In the genomic region with DNA sequence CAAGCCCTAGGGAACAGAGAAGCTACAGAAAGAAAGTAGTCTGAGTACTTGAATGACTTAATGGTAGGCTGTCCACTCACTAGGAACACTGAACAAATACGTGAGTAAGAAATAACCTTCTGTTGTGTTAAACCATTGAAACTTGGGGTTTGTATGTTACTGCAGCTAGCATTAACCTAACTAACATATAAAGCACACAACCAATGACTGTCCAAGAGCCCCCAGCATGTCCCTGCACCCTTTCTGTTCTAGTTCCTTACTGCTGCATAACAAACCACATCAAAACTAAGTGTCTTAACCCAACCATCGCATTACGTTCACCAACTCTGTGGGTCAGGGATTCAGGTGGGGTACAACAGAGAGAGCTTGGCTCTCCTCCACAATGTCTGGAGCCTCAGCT, we compare ENCODE assay signal across 2 cellular contexts.
TF ChIP-seq lines count a peak whose summit lies in the region.

No MANE protein-coding gene starts in this region.

TF ChIP-seq in HepG2, 621 proteins besides CTCF, POLR2A, EP300 and RAD21:
- peak; percentile 95 for TF ChIP-seq ZNF12 (CRISPR knock-in tag; IDR thresholded peaks at IDR 0.05)
- TF ChIP-seq, protein P1, sequence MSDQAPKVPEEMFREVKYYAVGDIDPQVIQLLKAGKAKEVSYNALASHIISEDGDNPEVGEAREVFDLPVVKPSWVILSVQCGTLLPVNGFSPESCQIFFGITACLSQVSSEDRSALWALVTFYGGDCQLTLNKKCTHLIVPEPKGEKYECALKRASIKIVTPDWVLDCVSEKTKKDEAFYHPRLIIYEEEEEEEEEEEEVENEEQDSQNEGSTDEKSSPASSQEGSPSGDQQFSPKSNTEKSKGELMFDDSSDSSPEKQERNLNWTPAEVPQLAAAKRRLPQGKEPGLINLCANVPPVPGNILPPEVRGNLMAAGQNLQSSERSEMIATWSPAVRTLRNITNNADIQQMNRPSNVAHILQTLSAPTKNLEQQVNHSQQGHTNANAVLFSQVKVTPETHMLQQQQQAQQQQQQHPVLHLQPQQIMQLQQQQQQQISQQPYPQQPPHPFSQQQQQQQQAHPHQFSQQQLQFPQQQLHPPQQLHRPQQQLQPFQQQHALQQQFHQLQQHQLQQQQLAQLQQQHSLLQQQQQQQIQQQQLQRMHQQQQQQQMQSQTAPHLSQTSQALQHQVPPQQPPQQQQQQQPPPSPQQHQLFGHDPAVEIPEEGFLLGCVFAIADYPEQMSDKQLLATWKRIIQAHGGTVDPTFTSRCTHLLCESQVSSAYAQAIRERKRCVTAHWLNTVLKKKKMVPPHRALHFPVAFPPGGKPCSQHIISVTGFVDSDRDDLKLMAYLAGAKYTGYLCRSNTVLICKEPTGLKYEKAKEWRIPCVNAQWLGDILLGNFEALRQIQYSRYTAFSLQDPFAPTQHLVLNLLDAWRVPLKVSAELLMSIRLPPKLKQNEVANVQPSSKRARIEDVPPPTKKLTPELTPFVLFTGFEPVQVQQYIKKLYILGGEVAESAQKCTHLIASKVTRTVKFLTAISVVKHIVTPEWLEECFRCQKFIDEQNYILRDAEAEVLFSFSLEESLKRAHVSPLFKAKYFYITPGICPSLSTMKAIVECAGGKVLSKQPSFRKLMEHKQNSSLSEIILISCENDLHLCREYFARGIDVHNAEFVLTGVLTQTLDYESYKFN (CRISPR knock-in tag; conservative IDR thresholded peaks at IDR 0.05): no peak
- TF ChIP-seq, protein P2, sequence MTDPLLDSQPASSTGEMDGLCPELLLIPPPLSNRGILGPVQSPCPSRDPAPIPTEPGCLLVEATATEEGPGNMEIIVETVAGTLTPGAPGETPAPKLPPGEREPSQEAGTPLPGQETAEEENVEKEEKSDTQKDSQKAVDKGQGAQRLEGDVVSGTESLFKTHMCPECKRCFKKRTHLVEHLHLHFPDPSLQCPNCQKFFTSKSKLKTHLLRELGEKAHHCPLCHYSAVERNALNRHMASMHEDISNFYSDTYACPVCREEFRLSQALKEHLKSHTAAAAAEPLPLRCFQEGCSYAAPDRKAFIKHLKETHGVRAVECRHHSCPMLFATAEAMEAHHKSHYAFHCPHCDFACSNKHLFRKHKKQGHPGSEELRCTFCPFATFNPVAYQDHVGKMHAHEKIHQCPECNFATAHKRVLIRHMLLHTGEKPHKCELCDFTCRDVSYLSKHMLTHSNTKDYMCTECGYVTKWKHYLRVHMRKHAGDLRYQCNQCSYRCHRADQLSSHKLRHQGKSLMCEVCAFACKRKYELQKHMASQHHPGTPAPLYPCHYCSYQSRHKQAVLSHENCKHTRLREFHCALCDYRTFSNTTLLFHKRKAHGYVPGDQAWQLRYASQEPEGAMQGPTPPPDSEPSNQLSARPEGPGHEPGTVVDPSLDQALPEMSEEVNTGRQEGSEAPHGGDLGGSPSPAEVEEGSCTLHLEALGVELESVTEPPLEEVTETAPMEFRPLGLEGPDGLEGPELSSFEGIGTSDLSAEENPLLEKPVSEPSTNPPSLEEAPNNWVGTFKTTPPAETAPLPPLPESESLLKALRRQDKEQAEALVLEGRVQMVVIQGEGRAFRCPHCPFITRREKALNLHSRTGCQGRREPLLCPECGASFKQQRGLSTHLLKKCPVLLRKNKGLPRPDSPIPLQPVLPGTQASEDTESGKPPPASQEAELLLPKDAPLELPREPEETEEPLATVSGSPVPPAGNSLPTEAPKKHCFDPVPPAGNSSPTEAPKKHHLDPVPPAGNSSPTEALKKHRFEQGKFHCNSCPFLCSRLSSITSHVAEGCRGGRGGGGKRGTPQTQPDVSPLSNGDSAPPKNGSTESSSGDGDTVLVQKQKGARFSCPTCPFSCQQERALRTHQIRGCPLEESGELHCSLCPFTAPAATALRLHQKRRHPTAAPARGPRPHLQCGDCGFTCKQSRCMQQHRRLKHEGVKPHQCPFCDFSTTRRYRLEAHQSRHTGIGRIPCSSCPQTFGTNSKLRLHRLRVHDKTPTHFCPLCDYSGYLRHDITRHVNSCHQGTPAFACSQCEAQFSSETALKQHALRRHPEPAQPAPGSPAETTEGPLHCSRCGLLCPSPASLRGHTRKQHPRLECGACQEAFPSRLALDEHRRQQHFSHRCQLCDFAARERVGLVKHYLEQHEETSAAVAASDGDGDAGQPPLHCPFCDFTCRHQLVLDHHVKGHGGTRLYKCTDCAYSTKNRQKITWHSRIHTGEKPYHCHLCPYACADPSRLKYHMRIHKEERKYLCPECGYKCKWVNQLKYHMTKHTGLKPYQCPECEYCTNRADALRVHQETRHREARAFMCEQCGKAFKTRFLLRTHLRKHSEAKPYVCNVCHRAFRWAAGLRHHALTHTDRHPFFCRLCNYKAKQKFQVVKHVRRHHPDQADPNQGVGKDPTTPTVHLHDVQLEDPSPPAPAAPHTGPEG (CRISPR knock-in tag; IDR thresholded peaks at IDR 0.05): no peak

TF ChIP-seq in K562, 482 proteins besides CTCF, POLR2A, EP300 and RAD21:
- TF ChIP-seq RFX7 (CRISPR knock-in tag; IDR thresholded peaks at IDR 0.05): no peak
- TF ChIP-seq ILF3 (IDR thresholded peaks at IDR 0.05; ENCODE audit: borderline replicate concordance): no peak
- no peak for TF ChIP-seq NR2C1 (IDR thresholded peaks at IDR 0.05)
- no peak for TF ChIP-seq NR2C1 (tag; IDR thresholded peaks at IDR 0.05)
- no peak for TF ChIP-seq BRD4 (IDR thresholded peaks at IDR 0.05)
- TF ChIP-seq ZNF12 (CRISPR knock-in tag; IDR thresholded peaks at IDR 0.05): peak; percentile 87
- no peak for TF ChIP-seq FOXK2 (conservative IDR thresholded peaks at IDR 0.05 in 1 of 2, IDR thresholded peaks at IDR 0.05 in 1 of 2; ENCODE audit: low read depth in 2 of 2)
- TF ChIP-seq ZNF232 (CRISPR knock-in tag; IDR thresholded peaks at IDR 0.05): no peak
TF ChIP-seq in K562: peak in this region for 1.
